14 cellular contexts compared by ENCODE assay signal in genomic region chr16:70740174-70740918, GRCh38. TPM values are rescaled to one million over a fixed set of nuclear protein-coding genes. Genes with fewer than 3 reads are reported as not detected.
DNase-seq lines count a peak whose midpoint lies in the region; ATAC-seq and TF ChIP-seq lines count a peak whose summit lies in the region.
"Had no signal": no experiment of that assay in that cellular context is flagged by ENCODE, and none has a peak within 500 bp of the region (broad histone marks: within the 10 kb centered on the region; RNA-seq: fewer than 3 reads in every experiment).

No MANE protein-coding gene starts in this region.

- H3K27me3 Mint-ChIP-seq in activated CD4-positive, alpha-beta T cell treated with anti-CD3 and anti-CD28 coated beads, Interleukin-2, amount 10 ng/mL, durations not matched to agents 24 days and 14 days = no peaks in the 10 kb centered on the region
- no peaks in the 10 kb centered on the region for H3K27me3 Mint-ChIP-seq in activated T-helper 17 cell treated with anti-CD3 and anti-CD28 coated beads, Interleukin-2, amount 50 U/mL, for 72 hours
- H3K27me3 Mint-ChIP-seq in stimulated activated naive B cell treated with anti-CD40 and anti-IgM and Interleukin-4, amounts not matched to agents 10 μg/mL and 1 μg/mL and 100 μg/mL, for 72 hours = no peaks in the 10 kb centered on the region

- H3K9ac ChIP-seq in liver (ENCODE audit: low read depth in 1 of 2, low read length in 2 of 2) = no peak overlapping the region

- peaks cover 26% of the 10 kb centered on the region for H3K36me3 Mint-ChIP-seq in activated CD4-positive, alpha-beta T cell treated with anti-CD3 and anti-CD28 coated beads, Interleukin-2, amount 10 ng/mL, durations not matched to agents 24 days and 14 days (ENCODE audit: low read depth)
- peaks cover 34% of the 10 kb centered on the region for H3K36me3 Mint-ChIP-seq in activated T-helper 17 cell treated with anti-CD3 and anti-CD28 coated beads, Interleukin-2, amount 50 U/mL, for 72 hours (ENCODE audit: low read depth)
- peaks cover 56 to 78% of the 10 kb centered on the region in 2 donors for H3K36me3 Mint-ChIP-seq in stimulated activated naive B cell treated with anti-CD40 and anti-IgM and Interleukin-4, amounts not matched to agents 10 μg/mL and 1 μg/mL and 100 μg/mL, for 72 hours

- H3K27me3 ChIP-seq in liver (ENCODE audit: control insufficient read depth in 4 of 4, insufficient read depth in 4 of 4, low read length in 3 of 4) = no peaks in the 10 kb centered on the region
- H3K27me3 ChIP-seq: thyroid gland had no signal

- intact Hi-C loops in activated CD4-positive, alpha-beta T cell treated with anti-CD3 and anti-CD28 coated beads, Interleukin-2, amount 10 ng/mL, durations not matched to agents 24 days and 14 days (cut with micrococcal nuclease) = no loop called here

- H3K4me1 Mint-ChIP-seq in activated CD4-positive, alpha-beta T cell treated with anti-CD3 and anti-CD28 coated beads, Interleukin-2, amount 10 ng/mL, durations not matched to agents 24 days and 14 days = peaks cover 55% of the 10 kb centered on the region
- H3K4me1 Mint-ChIP-seq in activated T-helper 17 cell treated with anti-CD3 and anti-CD28 coated beads, Interleukin-2, amount 50 U/mL, for 72 hours = peaks cover 18% of the 10 kb centered on the region
- peaks cover 32 to 45% of the 10 kb centered on the region in 2 donors for H3K4me1 Mint-ChIP-seq in stimulated activated naive B cell treated with anti-CD40 and anti-IgM and Interleukin-4, amounts not matched to agents 10 μg/mL and 1 μg/mL and 100 μg/mL, for 72 hours

- TF ChIP-seq CTCF in liver (IDR thresholded peaks at IDR 0.05; ENCODE audit: low read depth, low read length, missing input control) = no peak

- 69% methylated on average over 16 of the region's 16 CpGs for WGBS in liver

- no peaks in the 10 kb centered on the region for H3K9me3 Mint-ChIP-seq in activated CD4-positive, alpha-beta T cell treated with anti-CD3 and anti-CD28 coated beads, Interleukin-2, amount 10 ng/mL, durations not matched to agents 24 days and 14 days
- H3K9me3 Mint-ChIP-seq in activated T-helper 17 cell treated with anti-CD3 and anti-CD28 coated beads, Interleukin-2, amount 50 U/mL, for 72 hours = no peaks in the 10 kb centered on the region
- H3K9me3 Mint-ChIP-seq in stimulated activated naive B cell treated with anti-CD40 and anti-IgM and Interleukin-4, amounts not matched to agents 10 μg/mL and 1 μg/mL and 100 μg/mL, for 72 hours = peaks cover 5 to 6% of the 10 kb centered on the region in 2 donors

- no peak for ATAC-seq in activated T-helper 17 cell treated with anti-CD3 and anti-CD28 coated beads, Interleukin-2, amount 50 U/mL, for 72 hours (replicated peaks)
- no peak for ATAC-seq in stimulated activated naive B cell treated with anti-CD40 and anti-IgM and Interleukin-4, amounts not matched to agents 10 μg/mL and 1 μg/mL and 100 μg/mL, for 72 hours (replicated peaks)
- ATAC-seq: A549 had no signal

- no peak for DNase-seq in activated CD4-positive, alpha-beta T cell treated with anti-CD3 and anti-CD28 coated beads, Interleukin-2, amount 10 ng/mL, durations not matched to agents 24 days and 14 days
- DNase-seq in activated CD4-positive, alpha-beta T cell treated with anti-CD3 and anti-CD28 coated beads for 1 hour = no peak
- DNase-seq in stimulated activated naive B cell treated with anti-CD40 and anti-IgM and Interleukin-4, amounts not matched to agents 10 μg/mL and 1 μg/mL and 100 μg/mL, for 72 hours = no peak
- no peak for DNase-seq in ureter (ENCODE audit: low spot score)
- no peak for DNase-seq in HuH-7 (ENCODE audit: low spot score)
- DNase-seq in SIG-M5 (lab: John Stamatoyannopoulos, UW) = no peak
- DNase-seq: amygdala, DMS 273 treated with DMSO at 0.1 percent for 48 hours, Karpas-422, NCI-H2081, thyroid gland had no signal

- no peak overlapping the region for H3K4me3 ChIP-seq in liver (ENCODE audit: low read depth in 1 of 3, low read length in 3 of 3)
- H3K4me3 ChIP-seq: A549, thyroid gland had no signal

- peak in 1 of 2 donors; percentile 39 for TF ChIP-seq RAD21 in liver (IDR thresholded peaks at IDR 0.05)

- H3K36me3 ChIP-seq in liver (ENCODE audit: control insufficient read depth in 4 of 4, insufficient read depth in 3 of 4, low read depth in 1 of 4, low read length in 3 of 4) = peaks cover 0 to 2% (median 0%) of the 10 kb centered on the region in 4 donors
- H3K36me3 ChIP-seq: thyroid gland had no signal

- H3K27ac ChIP-seq in liver (ENCODE audit: low read depth in 1 of 2, low read length in 2 of 2) = peak overlapping the region; percentile 55 to 95
- H3K27ac ChIP-seq: thyroid gland had no signal

- no peaks in the 10 kb centered on the region for H3K9me3 ChIP-seq in liver (ENCODE audit: control insufficient read depth in 4 of 4, low read length in 3 of 4)
- H3K9me3 ChIP-seq: thyroid gland had no signal

- H3K4me1 ChIP-seq in liver (ENCODE audit: control insufficient read depth in 4 of 4, insufficient read depth in 4 of 4, low read length in 3 of 4) = peaks cover 25 to 67% (median 47%) of the 10 kb centered on the region in 4 donors

- peak overlapping the region; percentile 71 for H3K27ac Mint-ChIP-seq in activated CD4-positive, alpha-beta T cell treated with anti-CD3 and anti-CD28 coated beads, Interleukin-2, amount 10 ng/mL, durations not matched to agents 24 days and 14 days
- peak overlapping the region; percentile 61 for H3K27ac Mint-ChIP-seq in activated T-helper 17 cell treated with anti-CD3 and anti-CD28 coated beads, Interleukin-2, amount 50 U/mL, for 72 hours
- H3K27ac Mint-ChIP-seq in stimulated activated naive B cell treated with anti-CD40 and anti-IgM and Interleukin-4, amounts not matched to agents 10 μg/mL and 1 μg/mL and 100 μg/mL, for 72 hours = peak overlapping the region; percentile 81

- H3K4me3 Mint-ChIP-seq in activated CD4-positive, alpha-beta T cell treated with anti-CD3 and anti-CD28 coated beads, Interleukin-2, amount 10 ng/mL, durations not matched to agents 24 days and 14 days = no peak overlapping the region
- H3K4me3 Mint-ChIP-seq in activated T-helper 17 cell treated with anti-CD3 and anti-CD28 coated beads, Interleukin-2, amount 50 U/mL, for 72 hours = no peak overlapping the region
- no peak overlapping the region for H3K4me3 Mint-ChIP-seq in stimulated activated naive B cell treated with anti-CD40 and anti-IgM and Interleukin-4, amounts not matched to agents 10 μg/mL and 1 μg/mL and 100 μg/mL, for 72 hours

TF ChIP-seq in liver, 16 proteins besides CTCF, POLR2A, EP300 and RAD21:
- TF ChIP-seq FOXA2 (IDR thresholded peaks at IDR 0.05) (no peak), SP1 (IDR thresholded peaks at IDR 0.05) (peak; percentile 66), RXRA (IDR thresholded peaks at IDR 0.05) (peak; percentile 63 to 75), YY1 (IDR thresholded peaks at IDR 0.05) (no peak), HNF4A (conservative IDR thresholded peaks at IDR 0.05) (peak; percentile 56 to 69), TAF1 (conservative IDR thresholded peaks at IDR 0.05) (no peak), NR2F2 (IDR thresholded peaks at IDR 0.05) (peak; percentile 36), FOXA1 (IDR thresholded peaks at IDR 0.05) (no peak), HNF4G (IDR thresholded peaks at IDR 0.05) (no peak)

RNA-seq across cellular contexts. Expression of gene MTSS2, which starts 54.5 kb away (rescaled TPM):
- 2.6 and 3.7 TPM in 2 replicates for total RNA-seq in activated CD4-positive, alpha-beta T cell treated with anti-CD3 and anti-CD28 coated beads, Interleukin-2, amount 10 ng/mL, durations not matched to agents 24 days and 14 days
- total RNA-seq in activated T-helper 17 cell treated with anti-CD3 and anti-CD28 coated beads, Interleukin-2, amount 50 U/mL, for 72 hours = under 1 TPM; 0.11 to 0.67 TPM
- total RNA-seq in liver (10 to 100 TPM; 26.7 to 45.1 TPM), ureter (83.1 TPM)
- 10 to 100 TPM in 1 of 2 donors, 1 to 10 TPM in 1; 3.8 to 95.7 TPM for polyA plus RNA-seq in liver
